Comparison of ENCODE assay signal across 15 cellular contexts in the genomic region with DNA sequence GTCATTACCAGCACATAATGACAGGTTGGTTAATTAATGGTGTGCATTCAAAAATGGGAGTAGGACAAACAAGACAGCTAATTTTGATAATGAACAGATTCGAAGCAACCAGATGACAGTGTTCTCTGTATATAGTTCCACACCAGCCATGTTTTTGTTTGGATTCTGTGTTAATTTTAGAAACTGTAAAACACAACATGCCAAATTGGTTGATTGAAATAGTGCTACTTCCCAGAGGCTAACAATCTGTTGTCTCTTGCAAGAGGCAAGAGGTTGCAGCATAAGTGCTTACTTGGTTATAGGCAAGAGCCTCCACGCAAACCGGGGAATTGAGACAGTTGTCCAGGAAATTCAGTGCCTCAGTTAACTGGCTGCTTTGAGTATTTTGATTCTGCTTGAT.
DNase-seq lines count a peak whose midpoint lies in the region; ATAC-seq and TF ChIP-seq lines count a peak whose summit lies in the region.
"Had no signal": no experiment of that assay in that cellular context is flagged by ENCODE, and none has a peak within 500 bp of the region (broad histone marks: within the 10 kb centered on the region; RNA-seq: fewer than 3 reads in every experiment).

No MANE protein-coding gene starts in this region.

- H3K27me3 Mint-ChIP-seq in activated naive CD4-positive, alpha-beta T cell treated with anti-CD3 and anti-CD28 coated beads, Interleukin-2, amount 10 ng/mL, durations not matched to agents 7 days and 5 days, result peaks cover 41% of the 10 kb centered on the region
- peaks cover 29% of the 10 kb centered on the region for H3K27me3 Mint-ChIP-seq in activated naive CD8-positive, alpha-beta T cell treated with anti-CD3 and anti-CD28 coated beads, Interleukin-2, amount 10 ng/mL, durations not matched to agents 7 days and 5 days

- H3K36me3 Mint-ChIP-seq in activated naive CD4-positive, alpha-beta T cell treated with anti-CD3 and anti-CD28 coated beads, Interleukin-2, amount 10 ng/mL, durations not matched to agents 7 days and 5 days, result no peaks in the 10 kb centered on the region
- no peaks in the 10 kb centered on the region for H3K36me3 Mint-ChIP-seq in activated naive CD8-positive, alpha-beta T cell treated with anti-CD3 and anti-CD28 coated beads, Interleukin-2, amount 10 ng/mL, durations not matched to agents 7 days and 5 days
- H3K36me3 Mint-ChIP-seq: neural progenitor cell, WTC11 had no signal

- H3K36me3 ChIP-seq in mesenchymal stem cell (ENCODE audit: control insufficient read depth in 1 of 2, insufficient read depth in 2 of 2, low read depth in 1 of 2, low read length in 2 of 2) (no peaks in the 10 kb centered on the region), transverse colon (no peaks in the 10 kb centered on the region)
- H3K36me3 ChIP-seq: neural progenitor cell, thyroid gland had no signal

- H3K4me1 ChIP-seq in mesenchymal stem cell (ENCODE audit: control insufficient read depth, insufficient read depth, low read depth, low read length) (peaks cover 4% of the 10 kb centered on the region), transverse colon (peaks cover 7 to 42% (median 12%) of the 10 kb centered on the region in 4 donors)

- in situ Hi-C loops in transverse colon (cut with MboI; ENCODE audit: low pct_ligation_motif_present in 1 of 4, low pct_unique_long_range_greater_than_20kb in 1 of 4, low sequenced_read_pairs in 3 of 4), result loop anchor here (25.0 kb wide), 6 partner anchors 420 to 920 kb away; a partner anchor contains a TSS

- peaks cover 2% of the 10 kb centered on the region for H3K79me1 ChIP-seq in mesenchymal stem cell (replicated peaks; ENCODE audit: low read length, poor library complexity, severe bottlenecking)

- no peak overlapping the region for H4K91ac ChIP-seq in mesenchymal stem cell (ENCODE audit: low read length)

- H3K27me3 ChIP-seq in mesenchymal stem cell (ENCODE audit: control insufficient read depth in 1 of 2, insufficient read depth in 1 of 2, low read length in 2 of 2) (no peaks in the 10 kb centered on the region), transverse colon (no peaks in the 10 kb centered on the region)
- H3K27me3 ChIP-seq: neural progenitor cell, thyroid gland had no signal

- H3K9me3 ChIP-seq in mesenchymal stem cell (ENCODE audit: control insufficient read depth, low read length), result no peaks in the 10 kb centered on the region
- no peaks in the 10 kb centered on the region for H3K9me3 ChIP-seq in transverse colon
- H3K9me3 ChIP-seq: thyroid gland had no signal

- H2AK5ac ChIP-seq in mesenchymal stem cell (ENCODE audit: low read length, severe bottlenecking), result no peak overlapping the region

- H3K18ac ChIP-seq in mesenchymal stem cell (ENCODE audit: low read depth in 1 of 2, low read length in 2 of 2), result peak overlapping the region in 1 of 2 experiments; percentile 75

- H3K27ac Mint-ChIP-seq in activated naive CD4-positive, alpha-beta T cell treated with anti-CD3 and anti-CD28 coated beads, Interleukin-2, amount 10 ng/mL, durations not matched to agents 7 days and 5 days, result no peak overlapping the region
- peak overlapping the region; percentile 96 for H3K27ac Mint-ChIP-seq in activated naive CD8-positive, alpha-beta T cell treated with anti-CD3 and anti-CD28 coated beads, Interleukin-2, amount 10 ng/mL, durations not matched to agents 7 days and 5 days
- H3K27ac Mint-ChIP-seq: neural progenitor cell, WTC11 had no signal

- H3K4me3 Mint-ChIP-seq in activated naive CD4-positive, alpha-beta T cell treated with anti-CD3 and anti-CD28 coated beads, Interleukin-2, amount 10 ng/mL, durations not matched to agents 7 days and 5 days, result peak overlapping the region; percentile 44
- peak overlapping the region; percentile 88 for H3K4me3 Mint-ChIP-seq in activated naive CD8-positive, alpha-beta T cell treated with anti-CD3 and anti-CD28 coated beads, Interleukin-2, amount 10 ng/mL, durations not matched to agents 7 days and 5 days
- H3K4me3 Mint-ChIP-seq: neural progenitor cell, WTC11 had no signal

- no peak for TF ChIP-seq POLR2A in transverse colon (IDR thresholded peaks at IDR 0.05)

- no peak overlapping the region for H2BK5ac ChIP-seq in mesenchymal stem cell (ENCODE audit: low read depth, low read length, poor library complexity, severe bottlenecking)

- no peak overlapping the region for H2BK120ac ChIP-seq in mesenchymal stem cell (ENCODE audit: low read depth, low read length)

- no peak overlapping the region for H2BK15ac ChIP-seq in mesenchymal stem cell (ENCODE audit: low read depth, poor library complexity, severe bottlenecking)

- CTCF ChIA-PET in activated naive CD4-positive, alpha-beta T cell treated with anti-CD3 and anti-CD28 coated beads, Interleukin-2, amount 10 ng/mL, durations not matched to agents 7 days and 5 days (lab: Charles Lee), result no interaction called here

- peak overlapping the region; percentile 89 for H3K9ac ChIP-seq in mesenchymal stem cell (ENCODE audit: low read length)
- H3K9ac ChIP-seq: neural progenitor cell had no signal

- H3K27ac ChIP-seq in mesenchymal stem cell (ENCODE audit: low read length, poor library complexity, severe bottlenecking) (peak overlapping the region; percentile 90), transverse colon (peak overlapping the region in 3 of 4 donors; percentile 31 to 52 (median 39))
- H3K27ac ChIP-seq: neural progenitor cell, SK-N-MC had no signal

- no peaks in the 10 kb centered on the region for H3K9me3 Mint-ChIP-seq in activated naive CD4-positive, alpha-beta T cell treated with anti-CD3 and anti-CD28 coated beads, Interleukin-2, amount 10 ng/mL, durations not matched to agents 7 days and 5 days
- no peaks in the 10 kb centered on the region for H3K9me3 Mint-ChIP-seq in activated naive CD8-positive, alpha-beta T cell treated with anti-CD3 and anti-CD28 coated beads, Interleukin-2, amount 10 ng/mL, durations not matched to agents 7 days and 5 days
- H3K9me3 Mint-ChIP-seq: neural progenitor cell, WTC11 had no signal

- H3K23ac ChIP-seq in mesenchymal stem cell (ENCODE audit: low read length in 2 of 2), result no peak overlapping the region

- intact Hi-C loops in transverse colon (cut with DNase I; ENCODE audit: low total_unique reads), result loop anchor here (5.0 to 10.0 kb wide), 2 partner anchors 248 to 435 kb away; no protein-coding TSS in a partner anchor

- POLR2A ChIA-PET in activated naive CD8-positive, alpha-beta T cell treated with anti-CD3 and anti-CD28 coated beads, Interleukin-2, amount 10 ng/mL, durations not matched to agents 7 days and 5 days (lab: Charles Lee), result no interaction called here

- no peak overlapping the region for H3K4ac ChIP-seq in mesenchymal stem cell (ENCODE audit: low read depth in 1 of 2, low read length in 2 of 2)

- ATAC-seq in activated naive CD8-positive, alpha-beta T cell treated with anti-CD3 and anti-CD28 coated beads, Interleukin-2, amount 10 ng/mL, durations not matched to agents 7 days and 5 days (ENCODE audit: low read depth), result no peak
- no peak for ATAC-seq in HG02840 (IDR thresholded peaks at IDR 0.05; ENCODE audit: low FRiP score, unreplicated experiment)
- ATAC-seq: WTC11 had no signal

- TF ChIP-seq EP300 in transverse colon (IDR thresholded peaks at IDR 0.05; ENCODE audit: low read depth), result no peak

- no peak overlapping the region for H3K14ac ChIP-seq in mesenchymal stem cell (ENCODE audit: low read length in 2 of 2)

- 3% methylated on average over 2 of the region's 3 CpGs for whole genome bisulfite sequencing in mesenchymal stem cell
- 86 to 89% methylated on average over 3 of the region's 3 CpGs for WGBS in transverse colon (ENCODE audit: low coverage in 1 of 2), 2 donors

- no peak overlapping the region for H2AFZ ChIP-seq in mesenchymal stem cell (ENCODE audit: low read depth, low read length)
- H2AFZ ChIP-seq: neural progenitor cell had no signal

- H3K4me1 Mint-ChIP-seq in activated naive CD4-positive, alpha-beta T cell treated with anti-CD3 and anti-CD28 coated beads, Interleukin-2, amount 10 ng/mL, durations not matched to agents 7 days and 5 days, result peaks cover 20% of the 10 kb centered on the region
- peaks cover 27% of the 10 kb centered on the region for H3K4me1 Mint-ChIP-seq in activated naive CD8-positive, alpha-beta T cell treated with anti-CD3 and anti-CD28 coated beads, Interleukin-2, amount 10 ng/mL, durations not matched to agents 7 days and 5 days

- DNase-seq in activated naive CD4-positive, alpha-beta T cell treated with anti-CD3 and anti-CD28 coated beads, Interleukin-2, amount 10 ng/mL, durations not matched to agents 7 days and 5 days, result no peak
- no peak for DNase-seq in activated naive CD4-positive, alpha-beta T cell treated with Interleukin-2 at 50 U/mL for 16 hours
- no peak for DNase-seq in activated naive CD8-positive, alpha-beta T cell treated with anti-CD3 and anti-CD28 coated beads, Interleukin-2, amount 10 ng/mL, durations not matched to agents 7 days and 5 days
- DNase-seq in mesenchymal stem cell (peak; percentile 77), transverse colon (no peak), DMS 273 treated with DMSO at 0.1 percent for 48 hours (lab: John Stamatoyannopoulos, UW) (no peak), activated gamma-delta T cell (lab: John Stamatoyannopoulos, UW) (no peak)
- DNase-seq: activated T-cell treated with anti-CD3 and anti-CD28 coated beads for 4 hours; DMS79; effector CD4-positive, alpha-beta T cell; thyroid gland had no signal

- peak overlapping the region; percentile 91 for H4K8ac ChIP-seq in mesenchymal stem cell (ENCODE audit: low read length)

- H3K4me3 ChIP-seq in mesenchymal stem cell (ENCODE audit: insufficient read depth in 1 of 2, low read depth in 1 of 2, low read length in 2 of 2), result peak overlapping the region in 1 of 2 experiments; percentile 66
- H3K4me3 ChIP-seq in transverse colon, result no peak overlapping the region
- H3K4me3 ChIP-seq: neural progenitor cell, thyroid gland had no signal

- TF ChIP-seq CTCF in transverse colon (IDR thresholded peaks at IDR 0.05), result no peak

- H3K4me2 ChIP-seq in mesenchymal stem cell (ENCODE audit: low read length, poor library complexity, severe bottlenecking), result no peak overlapping the region
- H3K4me2 ChIP-seq: neural progenitor cell had no signal

- H2BK12ac ChIP-seq in mesenchymal stem cell (ENCODE audit: low read length in 2 of 2), result peak overlapping the region; percentile 11 to 46
